Comparison of ENCODE assay signal across 32 cellular contexts in genomic region chr4:24754586-24754985, GRCh38. TPM values are rescaled to one million over a fixed set of nuclear protein-coding genes. Genes with fewer than 3 reads are reported as not detected.
DNase-seq lines count a peak whose midpoint lies in the region; ATAC-seq, FAIRE-seq and TF ChIP-seq lines count a peak whose summit lies in the region.
"Had no signal": no experiment of that assay in that cellular context is flagged by ENCODE, and none has a peak within 500 bp of the region (broad histone marks: within the 10 kb centered on the region; RNA-seq: fewer than 3 reads in every experiment).

No MANE protein-coding gene starts in this region.

- H2AFZ ChIP-seq in PC-3 (ENCODE audit: low read length) (no peak overlapping the region), endothelial cell of umbilical vein (ENCODE audit: low read depth, low read length) (no peak overlapping the region)

- dilution Hi-C loops in endothelial cell of umbilical vein (cut with MboI; ENCODE audit: extremely low pct_ligation_motif_present, low sequenced_read_pairs), result no loop called here

- CTCF ChIA-PET in PC-3 (lab: Charles Lee), result no interaction called here
- CTCF ChIA-PET in endothelial cell of umbilical vein (lab: Charles Lee), result no interaction called here

- no peaks in the 10 kb centered on the region for H3K9me2 ChIP-seq in PC-3 (replicated peaks; ENCODE audit: low read length)

- no TSS peak for BruUV-seq in PC-3 (replicated peaks; lab: Mats Ljungman, UMichigan)
- no TSS peak for BruUV-seq in endothelial cell of umbilical vein (replicated peaks; lab: Mats Ljungman, UMichigan)

- no peak overlapping the region for H3K4me2 ChIP-seq in PC-3 (ENCODE audit: low read length)
- H3K4me2 ChIP-seq in endothelial cell of umbilical vein (ENCODE audit: insufficient read depth, low read length), result no peak overlapping the region

- POLR2A ChIA-PET in PC-3 (lab: Charles Lee; ENCODE audit: unreplicated experiment), result no interaction called here
- POLR2A ChIA-PET in endothelial cell of umbilical vein (lab: Charles Lee), result no interaction called here

- peaks cover 27% of the 10 kb centered on the region; the same call in 1 of the 2 replicates for H3K9me3 ChIP-seq in PC-3 (ENCODE audit: low read length)
- no peaks in the 10 kb centered on the region for H3K9me3 ChIP-seq in endothelial cell of umbilical vein (replicated peaks; ENCODE audit: control insufficient read depth, insufficient read depth, low read length)
- H3K9me3 ChIP-seq in left lung, result peaks cover 0 to 19% of the 10 kb centered on the region in 2 donors

- H3K27me3 ChIP-seq in PC-3 (ENCODE audit: low read length) (no peaks in the 10 kb centered on the region), endothelial cell of umbilical vein (ENCODE audit: control insufficient read depth in 2 of 2, insufficient read depth in 2 of 2, low read length in 2 of 2) (no peaks in the 10 kb centered on the region), left lung (no peaks in the 10 kb centered on the region)
- H3K27me3 ChIP-seq: sigmoid colon, stomach, uterus had no signal

- intact Hi-C loops in PC-3 (cut with micrococcal nuclease) (loop anchor here (5.0 kb wide), 1 partner anchor 88 kb away; no protein-coding TSS in a partner anchor), endothelial cell of umbilical vein (cut with micrococcal nuclease) (no loop called here), left colon (cut with DNase I, micrococcal nuclease) (no loop called here), left lung (cut with DNase I) (no loop called here)

- DNase-seq in Daoy (ENCODE audit: low read depth) (peak; percentile 13), PC-3 (peak; percentile 17), endothelial cell of umbilical vein (ENCODE audit: low read depth, low spot score) (peak; percentile 3), left colon (no peak), left lung (no peak), NCI-H2029 treated with DMSO at 0.1 percent for 48 hours (lab: John Stamatoyannopoulos, UW) (no peak)
- DNase-seq: activated CD4-positive, alpha-beta T cell treated with anti-CD3 and anti-CD28 coated beads, Interleukin-2, amount 50 U/mL, for 4 hours; activated CD8-positive, alpha-beta memory T cell treated with anti-CD3 and anti-CD28 coated beads, Interleukin-2, amount 10 ng/mL, durations not matched to agents 7 days and 5 days; activated naive CD8-positive, alpha-beta T cell treated with anti-CD3 and anti-CD28 coated beads, Interleukin-2, amount 50 U/mL, for 24 hours; activated T-cell treated with anti-CD3 and anti-CD28 coated beads, Interleukin-2, amount 50 U/mL, for 48 hours; AML-193; CD4-positive, CD25-positive, alpha-beta regulatory T cell; glutamatergic neuron; HCEC 1CT; naive thymus-derived CD8-positive, alpha-beta T cell; NCI-H1048; NCI-H1694; NCI-H510A; psoas muscle; sigmoid colon; stimulated activated CD4-positive, alpha-beta T cell treated with anti-CD3 and anti-CD28 coated beads, Interleukin-4, amount 100 ng/mL, for 1 hour; stomach; T-helper 17 cell; uterus had no signal

- TF ChIP-seq CTCF in PC-3 (conservative IDR thresholded peaks at IDR 0.05; ENCODE audit: low read depth, low read length) (no peak), endothelial cell of umbilical vein (IDR thresholded peaks at IDR 0.05; ENCODE audit: extremely low read depth in 1 of 2, insufficient read depth in 1 of 2, low read depth in 1 of 2, low read length in 2 of 2) (no peak), left lung (IDR thresholded peaks at IDR 0.05) (no peak)

- peak; percentile 66 for FAIRE-seq in endothelial cell of umbilical vein (lab: Jason Lieb, UNC)
- FAIRE-seq: GM12891, islet of Langerhans had no signal

- TF ChIP-seq POLR2A in endothelial cell of umbilical vein (IDR thresholded peaks at IDR 0.05; ENCODE audit: low read depth, low read length), result no peak

- H3K4me1 ChIP-seq in PC-3 (ENCODE audit: insufficient read depth, low read length) (peaks cover 24% of the 10 kb centered on the region), endothelial cell of umbilical vein (ENCODE audit: control insufficient read depth, extremely low read depth, insufficient read depth, low read length) (no peaks in the 10 kb centered on the region), left lung (no peaks in the 10 kb centered on the region)
- H3K4me1 ChIP-seq: psoas muscle, sigmoid colon, stomach, uterus had no signal

- ATAC-seq in PC-3 (no peak), left colon (peak; percentile 99), left lung (no peak), GM21825 (IDR thresholded peaks at IDR 0.05; ENCODE audit: unreplicated experiment) (no peak), HG02759 (IDR thresholded peaks at IDR 0.05; ENCODE audit: unreplicated experiment) (no peak)
- ATAC-seq: activated CD8-positive, alpha-beta memory T cell treated with anti-CD3 and anti-CD28 coated beads, Interleukin-2, amount 10 ng/mL, durations not matched to agents 7 days and 5 days; activated naive CD8-positive, alpha-beta T cell treated with anti-CD3 and anti-CD28 coated beads, Interleukin-2, amount 50 U/mL, for 24 hours; naive thymus-derived CD8-positive, alpha-beta T cell; psoas muscle; T-helper 17 cell had no signal

- H3K4me3 ChIP-seq in PC-3 (ENCODE audit: low read length) (no peak overlapping the region), endothelial cell of umbilical vein (replicated peaks in 1 of 3; ENCODE audit: insufficient read depth in 1 of 3, low read depth in 1 of 3, low read length in 3 of 3) (no peak overlapping the region), left lung (no peak overlapping the region)
- H3K4me3 ChIP-seq: psoas muscle, sigmoid colon, SK-N-MC, stomach, uterus had no signal

- H3K9ac ChIP-seq in PC-3 (ENCODE audit: low read length) (peak overlapping the region; percentile 34; the same call in 1 of the 2 replicates), endothelial cell of umbilical vein (replicated peaks; ENCODE audit: extremely low read depth, insufficient read depth, low read length) (no peak overlapping the region)

- H3K9me1 ChIP-seq in endothelial cell of umbilical vein (replicated peaks; ENCODE audit: control insufficient read depth, extremely low read depth, insufficient read depth, low read length), result no peaks in the 10 kb centered on the region

- H3K79me2 ChIP-seq in PC-3 (ENCODE audit: low read length) (no peaks in the 10 kb centered on the region), endothelial cell of umbilical vein (ENCODE audit: control insufficient read depth, insufficient read depth, low read length) (no peaks in the 10 kb centered on the region)

- H3F3A ChIP-seq in PC-3 (ENCODE audit: low read length, unreplicated experiment), result peaks cover 9% of the 10 kb centered on the region

- H3K36me3 ChIP-seq in PC-3 (ENCODE audit: low read depth, low read length) (no peaks in the 10 kb centered on the region; the same call in 1 of the 2 replicates), endothelial cell of umbilical vein (ENCODE audit: control insufficient read depth in 2 of 2, extremely low read depth in 1 of 2, insufficient read depth in 2 of 2, low read length in 2 of 2) (no peaks in the 10 kb centered on the region), left lung (no peaks in the 10 kb centered on the region)
- H3K36me3 ChIP-seq: sigmoid colon, stomach, uterus had no signal

- H3K27ac ChIP-seq in PC-3 (ENCODE audit: low read length), result peak overlapping the region; percentile 84
- no peak overlapping the region for H3K27ac ChIP-seq in endothelial cell of umbilical vein (ENCODE audit: insufficient read depth, low read depth, low read length)
- H3K27ac ChIP-seq in left lung, result no peak overlapping the region
- H3K27ac ChIP-seq: psoas muscle, sigmoid colon, SK-N-MC, stomach, uterus had no signal

- H4K20me1 ChIP-seq in PC-3 (ENCODE audit: low read length) (no peaks in the 10 kb centered on the region), endothelial cell of umbilical vein (replicated peaks; ENCODE audit: control insufficient read depth, extremely low read depth, insufficient read depth, low read length) (no peaks in the 10 kb centered on the region)

TF ChIP-seq in endothelial cell of umbilical vein, 7 proteins besides CTCF, POLR2A, EP300 and RAD21:
- TF ChIP-seq GATA2 (IDR thresholded peaks at IDR 0.05; ENCODE audit: insufficient read depth, insufficient read length, low read depth, low read length) (no peak), POLR2AphosphoS5 (IDR thresholded peaks at IDR 0.05; ENCODE audit: insufficient read depth, low read depth, low read length) (no peak), MYC (IDR thresholded peaks at IDR 0.05; ENCODE audit: low read depth, low read length) (no peak), EZH2 (IDR thresholded peaks at IDR 0.05; ENCODE audit: borderline replicate concordance, low read depth, low read length, severe bottlenecking) (no peak), JUN (IDR thresholded peaks at IDR 0.05; ENCODE audit: borderline replicate concordance, insufficient read depth, insufficient read length, low read depth) (no peak), FOS (IDR thresholded peaks at IDR 0.05; ENCODE audit: borderline replicate concordance, insufficient read depth, low read length) (no peak)
- TF ChIP-seq, protein P1, sequence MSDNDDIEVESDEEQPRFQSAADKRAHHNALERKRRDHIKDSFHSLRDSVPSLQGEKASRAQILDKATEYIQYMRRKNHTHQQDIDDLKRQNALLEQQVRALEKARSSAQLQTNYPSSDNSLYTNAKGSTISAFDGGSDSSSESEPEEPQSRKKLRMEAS (IDR thresholded peaks at IDR 0.05; ENCODE audit: insufficient read depth, insufficient read length), result no peak

RNA-seq across cellular contexts. Expression of gene SOD3, which starts 40.8 kb away (rescaled TPM):
- 0.18 and 0.63 TPM in 2 replicates for total RNA-seq in Daoy (2014; rRNA removed; shearing (Covaris generic))
- 10.7 and 16.4 TPM in 2 replicates for total RNA-seq in PC-3 (2014; rRNA removed)
- total RNA-seq in endothelial cell of umbilical vein, result not detected in 2 replicates
- polyA plus RNA-seq in endothelial cell of umbilical vein, result not detected in 2 replicates
- polyA plus RNA-seq in endothelial cell of umbilical vein (2011; cell fraction: cytosol; rRNA removed), result not detected in 2 replicates
- polyA plus RNA-seq in endothelial cell of umbilical vein (2011; cell fraction: nucleus; rRNA removed), result not detected in 2 replicates
- polyA plus RNA-seq in endothelial cell of umbilical vein (2012), result not detected in 2 replicates
- not detected in 2 replicates for polyA minus RNA-seq in endothelial cell of umbilical vein
- not detected for polyA minus RNA-seq in endothelial cell of umbilical vein (2011; cell fraction: cytosol; rRNA and poly(A)+ RNA removed)
- not detected in 2 replicates for polyA minus RNA-seq in endothelial cell of umbilical vein (2011; cell fraction: nucleus; rRNA and poly(A)+ RNA removed)
- total RNA-seq in left colon, result 10 to 100 TPM; 28.2 to 40.9 TPM
- 100 to 1,000 TPM in 1 of 2 donors, 10 to 100 TPM in 1; 80.0 to 236 TPM for total RNA-seq in left lung
- total RNA-seq: A673; activated CD8-positive, alpha-beta memory T cell treated with anti-CD3 and anti-CD28 coated beads, Interleukin-2, amount 10 ng/mL, durations not matched to agents 7 days and 5 days; CD4-positive, CD25-positive, alpha-beta regulatory T cell; dermis microvascular lymphatic vessel endothelial cell; naive thymus-derived CD8-positive, alpha-beta T cell; T-helper 17 cell had no signal
- polyA plus RNA-seq: CD4-positive, CD25-positive, alpha-beta regulatory T cell; IgD-negative memory B cell; naive thymus-derived CD8-positive, alpha-beta T cell had no signal

Comparison
In these comparisons a context has a peak if more than half of its experiments do, and no peak if none do; other contexts are left out.
1. DNase-seq: peak in Daoy (single experiment), PC-3 (single experiment) and endothelial cell of umbilical vein (single experiment); none in left colon (0 of 2), left lung (0 of 2) and NCI-H2029 treated with DMSO at 0.1 percent for 48 hours (single experiment).